8 cellular contexts compared by ENCODE assay signal in the genomic region with DNA sequence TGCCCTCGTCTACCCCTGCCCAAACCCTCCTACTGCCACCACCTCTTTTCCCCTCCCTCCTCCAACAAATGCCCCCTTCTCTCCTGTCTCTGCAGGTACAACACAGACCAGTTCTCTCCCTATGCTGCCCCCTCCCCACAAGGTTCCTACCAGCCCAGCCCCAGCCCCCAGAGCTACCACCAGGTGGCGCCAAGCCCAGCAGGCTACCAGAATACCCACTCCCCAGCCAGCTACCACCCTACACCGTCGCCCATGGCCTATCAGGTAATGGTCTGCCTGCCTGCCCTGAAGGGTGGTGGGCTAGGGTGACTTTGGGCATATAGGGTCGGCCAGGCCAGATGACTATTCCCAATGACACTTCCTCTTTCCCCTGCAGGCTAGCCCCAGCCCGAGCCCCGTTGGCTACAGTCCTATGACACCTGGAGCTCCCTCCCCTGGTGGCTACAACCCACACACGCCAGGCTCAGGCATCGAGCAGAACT. TPM values are rescaled to one million over a fixed set of nuclear protein-coding genes. Genes with fewer than 3 reads are reported as not detected.
A peak's percentile ranks its signal among the peaks of the same experiment; 100 is the strongest.
DNase-seq lines count a peak whose midpoint lies in the region; ATAC-seq and TF ChIP-seq lines count a peak whose summit lies in the region.

No MANE protein-coding gene starts in this region.

- CTCF ChIA-PET in A673 (lab: Charles Lee) (no interaction called here), RWPE1 (lab: Yijun Ruan, JAX) (interaction anchor here (0.5 to 1.7 kb wide), 16 partner anchors 9 to 511 kb away, joined by 3 to 8 read pairs (median 3); partner anchors contain the start of gene SUPT5H)

- H3K4me1 ChIP-seq in A673 (ENCODE audit: insufficient read depth, low read length, poor library complexity, severe bottlenecking) (no peaks in the 10 kb centered on the region), prostate gland (replicated peaks) (no peaks in the 10 kb centered on the region)

- H3K4me3 ChIP-seq in A673 (ENCODE audit: low read depth, low read length, poor library complexity, severe bottlenecking), result no peak overlapping the region
- no peak overlapping the region for H3K4me3 ChIP-seq in prostate gland

- ATAC-seq in HG02852 (IDR thresholded peaks at IDR 0.05; ENCODE audit: unreplicated experiment) (no peak), GM21360 (IDR thresholded peaks at IDR 0.05; ENCODE audit: unreplicated experiment) (no peak)

- no peak overlapping the region for H3K27ac ChIP-seq in A673 (ENCODE audit: low read depth, low read length, poor library complexity, severe bottlenecking)
- H3K27ac ChIP-seq in RWPE1, result no peak overlapping the region
- no peak overlapping the region for H3K27ac ChIP-seq in prostate gland

- WGBS in prostate gland, result 46% methylated on average over 9 of the region's 9 CpGs

- peak; percentile 62 for DNase-seq in A673 (ENCODE audit: low spot score)
- DNase-seq in GM20000 (ENCODE audit: low spot score), result peak; percentile 70
- DNase-seq in RWPE1 (ENCODE audit: low spot score), result peak; percentile 38
- peak; percentile 30 for DNase-seq in activated gamma-delta T cell (lab: John Stamatoyannopoulos, UW)
- DNase-seq in germinal center (ENCODE audit: low spot score), result peak; percentile 64
- DNase-seq in prostate gland (ENCODE audit: low spot score), result peak; percentile 29

- TF ChIP-seq POLR2A in prostate gland (IDR thresholded peaks at IDR 0.05), result no peak

- H3K27me3 ChIP-seq in A673 (replicated peaks; ENCODE audit: insufficient read depth, low read depth, low read length, poor library complexity) (no peaks in the 10 kb centered on the region), prostate gland (replicated peaks; ENCODE audit: insufficient read depth) (no peaks in the 10 kb centered on the region)

- intact Hi-C loops in A673 (cut with micrococcal nuclease; ENCODE audit: unreplicated experiment) (loop anchor here (5.0 kb wide), 1 partner anchor 58 kb away; the partner anchor contains the start of gene EID2B), prostate gland (cut with DNase I) (loop anchor here (5.0 kb wide), 1 partner anchor 58 kb away; the partner anchor contains the start of gene EID2B)

- TF ChIP-seq CTCF in A673 (conservative IDR thresholded peaks at IDR 0.05; ENCODE audit: low read depth, low read length), result peak; percentile 93
- TF ChIP-seq CTCF in GM20000 (IDR thresholded peaks at IDR 0.05; ENCODE audit: extremely low read depth, missing control alignments), result peak; percentile 78
- TF ChIP-seq CTCF in RWPE1 (conservative IDR thresholded peaks at IDR 0.05; ENCODE audit: low read depth), result peak; percentile 91
- TF ChIP-seq CTCF in prostate gland (IDR thresholded peaks at IDR 0.05), result peak; percentile 53 to 76 (median 60)

- H3K9me3 ChIP-seq in A673 (ENCODE audit: low read depth, low read length, poor library complexity, severe bottlenecking), result no peaks in the 10 kb centered on the region
- H3K9me3 ChIP-seq in prostate gland, result no peaks in the 10 kb centered on the region

- POLR2A ChIA-PET in A673 (lab: Charles Lee; ENCODE audit: low non-redundant PET) (no interaction called here), RWPE1 (lab: Yijun Ruan, JAX; ENCODE audit: low non-redundant PET) (interaction anchor here (0.5 kb wide), 1 partner anchor 950 kb away, joined by 3 read pairs; no protein-coding TSS in a partner anchor)

- BruUV-seq in A673 (replicated peaks; lab: Mats Ljungman, UMichigan), result no TSS peak

- H3K36me3 ChIP-seq in A673 (ENCODE audit: insufficient read depth, low read length, poor library complexity, severe bottlenecking) (peaks cover 61% of the 10 kb centered on the region), prostate gland (peaks cover 16 to 32% of the 10 kb centered on the region in 2 donors)

RNA-seq across cellular contexts. Expression of gene TIMM50, which starts 6.5 kb away (rescaled TPM):
- total RNA-seq in A673 (2021) (165 and 174 TPM in 2 replicates), prostate gland (10 to 100 TPM; 54.1 to 75.5 TPM)

RNA-seq across cellular contexts. Expression of gene DLL3, which starts 24.6 kb away (rescaled TPM):
- 0.69 and 0.96 TPM in 2 replicates for total RNA-seq in A673 (2021)
- total RNA-seq in prostate gland, result 1 to 10 TPM in 1 of 2 donors, not detected in 1; 6.3 TPM

RNA-seq across cellular contexts. Expression of gene SUPT5H, which starts 28.8 kb away (rescaled TPM):
- 160 and 169 TPM in 2 replicates for total RNA-seq in A673 (2021)
- 100 to 1,000 TPM in 1 of 2 donors, 10 to 100 TPM in 1; 79.8 to 246 TPM for total RNA-seq in prostate gland

RNA-seq across cellular contexts. Expression of gene RPS16, which starts 38.4 kb away (rescaled TPM):
- 1,898 and 1,963 TPM in 2 replicates for total RNA-seq in A673 (2021)
- total RNA-seq in prostate gland, result 1,000 to 10,000 TPM; 1,162 to 1,716 TPM

RNA-seq across cellular contexts. Expression of gene SELENOV, which starts 40.8 kb away (rescaled TPM):
- total RNA-seq in A673 (2021) (not detected in 2 replicates), prostate gland (not detected)
